35 cellular contexts compared by ENCODE assay signal in the genomic region with DNA sequence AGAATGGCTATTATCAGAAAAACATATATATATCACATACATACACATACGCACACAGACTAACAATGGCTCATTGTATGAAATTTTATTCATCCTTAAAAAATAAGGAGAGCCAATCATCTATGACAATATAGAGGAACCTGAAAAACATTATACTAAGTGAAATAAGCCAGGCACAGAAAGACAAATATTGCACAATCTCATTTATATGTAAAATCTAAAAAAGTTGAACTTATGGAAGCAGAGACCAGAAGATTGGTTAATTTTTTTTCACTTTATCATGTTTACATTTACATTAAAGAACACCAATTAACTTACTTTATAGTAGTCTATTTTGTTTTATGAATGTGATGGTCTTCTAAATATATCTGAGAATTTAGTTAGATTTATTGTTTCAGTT.
"Had no signal": no experiment of that assay in that cellular context is flagged by ENCODE, and none has a peak within 500 bp of the region (broad histone marks: within the 10 kb centered on the region; RNA-seq: fewer than 3 reads in every experiment).

No MANE protein-coding gene starts in this region.

- H3K4me3 ChIP-seq: MG63 had no signal

- H3K9me3 ChIP-seq: MG63 had no signal

- H3K36me3 ChIP-seq: MG63 had no signal

- DNase-seq: Kasumi-1, MG63, MM.1S, MV-4-11, NCI-H1048, NCI-H1092, NCI-H1092 treated with DMSO at 0.1 percent for 48 hours, NCI-H1105 treated with DMSO at 0.1 percent for 48 hours, NCI-H1417, NCI-H1417 treated with DMSO at 0.1 percent for 48 hours, NCI-H1436, NCI-H1436 treated with DMSO at 0.1 percent for 48 hours, NCI-H146, NCI-H1694, NCI-H1694 treated with DMSO at 0.1 percent for 48 hours, NCI-H187, NCI-H187 treated with DMSO at 0.1 percent for 48 hours, NCI-H1930, NCI-H2029, NCI-H2029 treated with DMSO at 0.1 percent for 48 hours, NCI-H2081, NCI-H2081 treated with DMSO at 0.1 percent for 48 hours, NCI-H2107, NCI-H2171, NCI-H2171 treated with DMSO at 0.1 percent for 48 hours, NCI-H2227 treated with DMSO at 0.1 percent for 48 hours, NCI-H226, NCI-H345, NCI-H446, NCI-H446 treated with DMSO at 0.1 percent for 48 hours, NCI-H510A, NCI-H510A treated with DMSO at 0.1 percent for 48 hours, NCI-H524, NCI-H524 treated with DMSO at 0.1 percent for 48 hours, NCI-H526 had no signal

- H3K27me3 ChIP-seq: MG63 had no signal
